ENCODE assay signal across 2 cellular contexts in genomic region chr19:51693246-51693645, GRCh38.
TF ChIP-seq lines count a peak whose summit lies in the region.

TSS of gene SPACA6 (plus strand) at chr19:51693330. CDS start at chr19:51693527, 197 bp downstream.

TF ChIP-seq in HCT116, 20 proteins besides CTCF, POLR2A, EP300 and RAD21:
- TF ChIP-seq SP1 (IDR thresholded peaks at IDR 0.05; ENCODE audit: low read depth) (no peak), TCF7L2 (IDR thresholded peaks at IDR 0.05; ENCODE audit: borderline replicate concordance, extremely low read depth, insufficient read depth, insufficient read length) (no peak), JUND (IDR thresholded peaks at IDR 0.05) (no peak), ZFX (IDR thresholded peaks at IDR 0.05) (no peak), EZH2 (IDR thresholded peaks at IDR 0.05) (no peak), ELF1 (IDR thresholded peaks at IDR 0.05; ENCODE audit: borderline replicate concordance, low read depth) (no peak), ZNF274 (IDR thresholded peaks at IDR 0.05; ENCODE audit: low read depth, low read length) (no peak), REST (IDR thresholded peaks at IDR 0.05; ENCODE audit: low read depth) (no peak), EZH2phosphoT487 (IDR thresholded peaks at IDR 0.05; ENCODE audit: borderline replicate concordance) (no peak), POLR2AphosphoS5 (IDR thresholded peaks at IDR 0.05; ENCODE audit: low read depth, low read length) (no peak), MAX (IDR thresholded peaks at IDR 0.05) (no peak), YY1 (IDR thresholded peaks at IDR 0.05; ENCODE audit: extremely low read depth, insufficient replicate concordance, low read depth, low read length) (no peak), CBX3 (IDR thresholded peaks at IDR 0.05; ENCODE audit: low read depth) (no peak), SRF (IDR thresholded peaks at IDR 0.05; ENCODE audit: low read depth) (no peak), FOSL1 (IDR thresholded peaks at IDR 0.05; ENCODE audit: low read depth) (no peak), ZBTB33 (IDR thresholded peaks at IDR 0.05; ENCODE audit: extremely low read depth, insufficient replicate concordance, low read length) (no peak), ATF3 (IDR thresholded peaks at IDR 0.05) (no peak)

TF ChIP-seq in K562, 482 proteins besides CTCF, POLR2A, EP300 and RAD21:
- TF ChIP-seq NR2C1 (IDR thresholded peaks at IDR 0.05) (peak; percentile 85), NR2C1 (tag; IDR thresholded peaks at IDR 0.05) (peak; percentile 82), ILK (tag; IDR thresholded peaks at IDR 0.05; ENCODE audit: borderline replicate concordance, low read depth) (no peak), NR2C2 (CRISPR knock-in tag; IDR thresholded peaks at IDR 0.05) (peak; percentile 81), NR2C2 (tag; IDR thresholded peaks at IDR 0.05) (0 out of 2 replicates have a peak, but pooled peaks have one; percentile 50), ZBTB7A (IDR thresholded peaks at IDR 0.05; ENCODE audit: borderline replicate concordance, control insufficient read depth, low read depth, low read length) (peak; percentile 40; the same call in 1 of the 2 replicates)
